In genomic region chr12:65642006-65642695, GRCh38 we compare ENCODE assay signal across 16 cellular contexts.
"Had no signal": no experiment of that assay in that cellular context is flagged by ENCODE, and none has a peak within 500 bp of the region (broad histone marks: within the 10 kb centered on the region; RNA-seq: fewer than 3 reads in every experiment).

No MANE protein-coding gene starts in this region.

- H3K4me3 ChIP-seq: left ventricle myocardium inferior, right atrium auricular region, tibial nerve had no signal

- H3K27ac ChIP-seq: left ventricle myocardium inferior, right atrium auricular region, tibial nerve had no signal

- H3K4me1 ChIP-seq: left ventricle myocardium inferior, right atrium auricular region, tibial nerve had no signal

- H3K36me3 ChIP-seq: left ventricle myocardium inferior, right atrium auricular region, tibial nerve had no signal

- H3K9me3 ChIP-seq: left ventricle myocardium inferior, right atrium auricular region, tibial nerve had no signal

- DNase-seq: activated B cell treated with CpG ODN at 0.5 μM for 24 hours; activated CD4-positive, alpha-beta T cell treated with anti-CD3 and anti-CD28 coated beads, Interleukin-2, amount 10 ng/mL, durations not matched to agents 24 days and 14 days; activated CD8-positive, alpha-beta memory T cell treated with anti-CD3 and anti-CD28 coated beads, Interleukin-2, amount 50 U/mL, for 4 hours; activated CD8-positive, alpha-beta T cell treated with anti-CD3 and anti-CD28 coated beads, Interleukin-2, amount 10 ng/mL, durations not matched to agents 7 days and 5 days; activated naive CD8-positive, alpha-beta T cell treated with anti-CD3 and anti-CD28 coated beads for 36 hours; amygdala; dermis blood vessel endothelial cell; hippocampal formation; left ventricle myocardium inferior; mesendoderm; occipital lobe; stimulated activated CD4-positive, alpha-beta T cell treated with anti-CD3 and anti-CD28 coated beads, Interleukin-15, amount 100 ng/mL, for 24 hours; stimulated activated CD4-positive, alpha-beta T cell treated with anti-CD3 and anti-CD28 coated beads, Interleukin-4, amount 100 ng/mL, for 1 hour; stimulated activated naive B cell treated with anti-CD40 and anti-IgM and Interleukin-4, amounts not matched to agents 10 μg/mL and 1 μg/mL and 100 μg/mL, for 72 hours had no signal

- ATAC-seq: activated CD8-positive, alpha-beta T cell treated with anti-CD3 and anti-CD28 coated beads, Interleukin-2, amount 10 ng/mL, durations not matched to agents 7 days and 5 days; stimulated activated naive B cell treated with anti-CD40 and anti-IgM and Interleukin-4, amounts not matched to agents 10 μg/mL and 1 μg/mL and 100 μg/mL, for 72 hours had no signal

- H3K27me3 ChIP-seq: right atrium auricular region had no signal
